Comparison of ENCODE assay signal across 23 cellular contexts in the genomic region with DNA sequence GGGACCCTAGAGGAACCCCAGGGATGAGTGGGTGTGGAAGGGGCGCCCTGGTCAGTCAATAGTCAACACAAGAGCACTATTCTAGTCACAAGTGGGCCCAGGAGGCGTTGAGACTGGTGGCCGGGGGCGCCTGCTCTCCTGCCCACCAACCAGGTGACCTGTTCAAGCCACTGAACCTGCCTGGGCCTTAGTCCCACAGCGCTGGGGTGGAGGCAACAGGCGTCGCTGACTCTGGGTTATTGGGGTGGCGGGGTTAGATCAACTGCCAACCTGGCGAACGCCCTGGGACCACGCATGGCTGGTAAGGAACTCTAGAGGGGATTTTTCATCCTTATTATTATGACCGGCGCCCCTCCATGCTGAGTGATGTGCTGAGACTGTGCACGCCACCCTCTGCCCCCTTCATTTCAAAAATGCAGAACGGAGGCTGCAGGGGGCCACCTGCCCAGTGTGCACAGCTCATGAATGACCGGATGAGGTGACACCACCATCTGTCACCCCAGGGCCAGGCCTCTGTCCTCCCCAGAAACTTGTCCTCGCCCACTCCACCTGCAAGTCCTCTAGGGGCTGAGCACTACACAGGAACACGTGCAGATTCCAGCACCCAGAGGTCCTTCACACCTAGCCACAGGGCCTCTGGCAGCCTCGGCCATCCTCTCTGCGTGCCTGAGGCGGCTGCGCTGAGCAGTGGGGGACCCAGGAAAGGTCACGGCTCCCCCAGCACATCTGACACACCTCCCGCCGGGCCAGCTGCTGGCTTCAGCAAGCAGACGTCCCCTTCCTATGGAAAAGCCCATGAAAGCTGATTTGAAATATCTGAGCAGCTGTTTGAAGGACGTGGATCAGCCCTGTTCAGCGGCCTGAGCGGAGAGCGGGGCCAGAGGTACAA. TPM values are rescaled to one million over a fixed set of nuclear protein-coding genes. Genes with fewer than 3 reads are reported as not detected.
"Had no signal": no experiment of that assay in that cellular context is flagged by ENCODE, and none has a peak within 500 bp of the region (broad histone marks: within the 10 kb centered on the region; RNA-seq: fewer than 3 reads in every experiment).

No MANE protein-coding gene starts in this region.

- H3K4me3 Mint-ChIP-seq: activated CD8-positive, alpha-beta T cell treated with anti-CD3 and anti-CD28 coated beads for 36 hours; activated naive CD8-positive, alpha-beta T cell treated with anti-CD3 and anti-CD28 coated beads for 36 hours; activated T-helper 17 cell treated with anti-CD3 and anti-CD28 coated beads, Interleukin-2, amount 50 U/mL, for 72 hours; brain; naive thymus-derived CD8-positive, alpha-beta T cell; WTC11 had no signal

- H3K9me3 Mint-ChIP-seq: activated CD8-positive, alpha-beta T cell treated with anti-CD3 and anti-CD28 coated beads for 36 hours; activated naive CD8-positive, alpha-beta T cell treated with anti-CD3 and anti-CD28 coated beads for 36 hours; activated T-helper 17 cell treated with anti-CD3 and anti-CD28 coated beads, Interleukin-2, amount 50 U/mL, for 72 hours; naive thymus-derived CD8-positive, alpha-beta T cell; WTC11 had no signal

- H3K36me3 Mint-ChIP-seq: activated naive CD8-positive, alpha-beta T cell treated with anti-CD3 and anti-CD28 coated beads for 36 hours; brain; naive thymus-derived CD8-positive, alpha-beta T cell; WTC11 had no signal

- H3K36me3 ChIP-seq: colonic mucosa, heart right ventricle, neutrophil, thyroid gland had no signal

- H3K9ac ChIP-seq: parathyroid adenoma had no signal

- H3K27me3 Mint-ChIP-seq: activated CD8-positive, alpha-beta T cell treated with anti-CD3 and anti-CD28 coated beads for 36 hours; activated naive CD8-positive, alpha-beta T cell treated with anti-CD3 and anti-CD28 coated beads for 36 hours; activated T-helper 17 cell treated with anti-CD3 and anti-CD28 coated beads, Interleukin-2, amount 50 U/mL, for 72 hours had no signal

- H3K4me3 ChIP-seq: colonic mucosa, heart right ventricle, thyroid gland had no signal

- H3K27ac ChIP-seq: colonic mucosa, heart right ventricle, neutrophil, parathyroid adenoma, thyroid gland had no signal

- H3K27me3 ChIP-seq: colonic mucosa, heart right ventricle, neutrophil, thyroid gland had no signal

- H3K9me3 ChIP-seq: colonic mucosa, heart right ventricle, neutrophil, thyroid gland had no signal

- DNase-seq: activated CD4-positive, alpha-beta T cell treated with anti-CD3 and anti-CD28 coated beads for 48 hours; activated CD8-positive, alpha-beta T cell treated with anti-CD3 and anti-CD28 coated beads for 36 hours; activated naive CD4-positive, alpha-beta T cell; activated naive CD8-positive, alpha-beta T cell treated with anti-CD3 and anti-CD28 coated beads for 36 hours; activated T-cell treated with anti-CD3 and anti-CD28 coated beads, Interleukin-2, amount 50 U/mL, for 1 hour; amygdala; caudate nucleus; colonic mucosa; heart right ventricle; mesendoderm; naive thymus-derived CD8-positive, alpha-beta T cell; stimulated activated CD4-positive, alpha-beta T cell treated with anti-CD3 and anti-CD28 coated beads, Interleukin-2, amount 100 ng/mL, for 24 hours; stimulated activated naive CD4-positive, alpha-beta T cell treated with Interleukin-2 at 50 U/mL for 16 hours; SW 1271; thyroid gland had no signal

- H3K27ac Mint-ChIP-seq: activated CD8-positive, alpha-beta T cell treated with anti-CD3 and anti-CD28 coated beads for 36 hours; activated naive CD8-positive, alpha-beta T cell treated with anti-CD3 and anti-CD28 coated beads for 36 hours; activated T-helper 17 cell treated with anti-CD3 and anti-CD28 coated beads, Interleukin-2, amount 50 U/mL, for 72 hours; WTC11 had no signal

- H3K4me1 Mint-ChIP-seq: activated naive CD8-positive, alpha-beta T cell treated with anti-CD3 and anti-CD28 coated beads for 36 hours; WTC11 had no signal

- H3K4me1 ChIP-seq: colonic mucosa, heart right ventricle, parathyroid adenoma, thyroid gland had no signal

- ATAC-seq: activated CD8-positive, alpha-beta T cell treated with anti-CD3 and anti-CD28 coated beads for 36 hours; activated T-helper 17 cell treated with anti-CD3 and anti-CD28 coated beads, Interleukin-2, amount 50 U/mL, for 72 hours; esophagus mucosa; naive thymus-derived CD8-positive, alpha-beta T cell; WTC11 had no signal

RNA-seq across cellular contexts. Expression of a gene that starts 51.6 kb away (rescaled TPM):
- total RNA-seq: mucosa of gallbladder; T-helper 2 cell treated with Interferon-gamma antibody and Interleukin-4, amounts not matched to agents 100 ng/mL and 5 ng/mL, for 36 hours had no signal
